In the genomic region with DNA sequence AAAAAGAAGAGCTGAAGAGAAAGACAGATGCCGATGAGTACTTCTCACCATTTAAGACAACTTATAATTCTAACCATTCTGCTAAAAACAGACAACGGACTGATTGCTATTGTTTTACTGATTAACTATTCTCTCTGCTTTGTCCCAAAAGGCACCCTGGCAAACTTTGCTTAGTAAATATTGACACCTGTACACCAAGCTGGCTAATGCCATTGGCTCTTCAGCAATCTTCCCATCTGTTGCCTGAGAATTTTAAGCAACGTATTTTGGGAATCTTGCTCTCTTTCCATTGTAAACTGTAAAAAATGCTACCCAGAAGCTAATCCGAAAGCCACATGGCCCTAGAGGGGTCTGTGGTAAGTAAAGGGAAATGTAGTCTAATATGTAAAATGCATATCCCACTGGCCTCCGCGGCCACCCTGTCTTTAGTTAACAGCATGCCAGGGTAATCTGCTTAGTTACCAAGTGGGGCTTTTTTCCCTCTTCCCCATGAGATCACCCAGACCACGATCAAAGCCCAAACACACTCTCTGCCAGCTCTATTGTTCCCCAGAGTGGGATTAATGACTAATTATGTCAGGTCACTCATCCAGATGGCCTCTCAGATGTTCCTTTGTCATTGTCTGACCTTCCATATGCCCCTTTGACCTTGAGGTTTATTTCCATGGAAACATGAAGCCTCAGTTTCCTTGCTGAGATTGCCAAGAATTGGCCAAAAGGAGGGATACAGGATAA, we compare ENCODE assay signal across 1 cellular context.
TF ChIP-seq lines count a peak whose summit lies in the region.

No MANE protein-coding gene starts in this region.

TF ChIP-seq in GM23338, 12 proteins besides CTCF, POLR2A, EP300 and RAD21 (continued from another document):
- TF ChIP-seq POLR2AphosphoS5 (IDR thresholded peaks at IDR 0.05; ENCODE audit: low read depth) (no peak), ZNF331 (CRISPR knock-in tag; IDR thresholded peaks at IDR 0.05; ENCODE audit: low read depth) (no peak)
